Comparison of ENCODE assay signal across 24 cellular contexts in genomic region chr6:27031302-27031701, GRCh38.
DNase-seq lines count a peak whose midpoint lies in the region; ATAC-seq, FAIRE-seq and TF ChIP-seq lines count a peak whose summit lies in the region.
"Had no signal": no experiment of that assay in that cellular context is flagged by ENCODE, and none has a peak within 500 bp of the region (broad histone marks: within the 10 kb centered on the region; RNA-seq: fewer than 3 reads in every experiment).

No MANE protein-coding gene starts in this region.

- no peaks in the 10 kb centered on the region for H3K9me3 ChIP-seq in mammary epithelial cell (replicated peaks; ENCODE audit: insufficient read depth, low read length)
- H3K9me3 ChIP-seq: prostate gland had no signal

- CTCF ChIA-PET in mammary epithelial cell (lab: Charles Lee; ENCODE audit: low non-redundant PET), result no interaction called here

- no peaks in the 10 kb centered on the region for H3K36me3 Mint-ChIP-seq in natural killer cell treated with Interleukin-12 subunit alpha and Interleukin-12 subunit beta and Interleukin-15 and Interleukin-18, amount 100 ng/mL, for 72 hours
- H3K36me3 Mint-ChIP-seq: CD4-positive, CD25-positive, alpha-beta regulatory T cell; type B pancreatic cell had no signal

- no peak overlapping the region for H3K9ac ChIP-seq in mammary epithelial cell (ENCODE audit: insufficient read depth, low read length)

- no peaks in the 10 kb centered on the region for H3K36me3 ChIP-seq in mammary epithelial cell (ENCODE audit: insufficient read depth, low read length)
- H3K36me3 ChIP-seq: prostate gland had no signal

- peak; percentile 91 for FAIRE-seq in RCC 7860 (lab: Jason Lieb, UNC)
- FAIRE-seq: small intestine had no signal

- ATAC-seq in natural killer cell treated with Interleukin-12 subunit alpha and Interleukin-12 subunit beta and Interleukin-15 and Interleukin-18, amount 100 ng/mL, for 72 hours, result no peak
- ATAC-seq: left cardiac atrium had no signal

- no peak overlapping the region for H3K27ac Mint-ChIP-seq in natural killer cell treated with Interleukin-12 subunit alpha and Interleukin-12 subunit beta and Interleukin-15 and Interleukin-18, amount 100 ng/mL, for 72 hours
- H3K27ac Mint-ChIP-seq: type B pancreatic cell had no signal

- H4K20me1 ChIP-seq in mammary epithelial cell (ENCODE audit: insufficient read depth, low read length), result no peaks in the 10 kb centered on the region

- no peak overlapping the region for H3K27ac ChIP-seq in mammary epithelial cell (ENCODE audit: insufficient read depth, low read depth, low read length)
- H3K27ac ChIP-seq: coronary artery, prostate gland had no signal

- peaks cover 36 to 85% of the 10 kb centered on the region in 2 donors for H3K27me3 Mint-ChIP-seq in natural killer cell treated with Interleukin-12 subunit alpha and Interleukin-12 subunit beta and Interleukin-15 and Interleukin-18, amount 100 ng/mL, for 72 hours

- dilution Hi-C loops in mammary epithelial cell (cut with HindIII; ENCODE audit: low sequenced_read_pairs), result no loop called here

- H2AFZ ChIP-seq in mammary epithelial cell (ENCODE audit: low read depth, low read length), result no peak overlapping the region

- H3K4me2 ChIP-seq in mammary epithelial cell (ENCODE audit: insufficient read depth, low read depth, low read length), result no peak overlapping the region

- intact Hi-C loops in mammary epithelial cell (cut with micrococcal nuclease), result no loop called here

- no peak for TF ChIP-seq CTCF in mammary epithelial cell (conservative IDR thresholded peaks at IDR 0.05 in 1 of 2, IDR thresholded peaks at IDR 0.05 in 1 of 2; ENCODE audit: extremely low read depth in 1 of 2, insufficient read depth in 1 of 2, low read depth in 1 of 2, low read length in 2 of 2)

- no peak overlapping the region for H3K4me3 Mint-ChIP-seq in natural killer cell treated with Interleukin-12 subunit alpha and Interleukin-12 subunit beta and Interleukin-15 and Interleukin-18, amount 100 ng/mL, for 72 hours
- H3K4me3 Mint-ChIP-seq: CD4-positive, CD25-positive, alpha-beta regulatory T cell; type B pancreatic cell had no signal

- DNase-seq in EL (peak; percentile 27), RCC 7860 (ENCODE audit: low spot score) (peak; percentile 65), mammary epithelial cell (peak; percentile 62), kidney tubule cell (ENCODE audit: low spot score) (peak; percentile 73), HuH-7 (ENCODE audit: low spot score) (no peak), iPS-NIHi7 (ENCODE audit: extremely low spot score) (no peak), iPS-NIHi11 (ENCODE audit: low spot score) (no peak)
- DNase-seq in natural killer cell treated with Interleukin-12 subunit alpha and Interleukin-12 subunit beta and Interleukin-15 and Interleukin-18, amount 100 ng/mL, for 72 hours (ENCODE audit: low spot score), result no peak
- DNase-seq: activated CD4-positive, alpha-beta T cell treated with anti-CD3 and anti-CD28 coated beads for 4 hours; activated CD8-positive, alpha-beta memory T cell treated with anti-CD3 and anti-CD28 coated beads for 24 hours; activated naive CD4-positive, alpha-beta T cell; activated T-cell treated with anti-CD3 and anti-CD28 coated beads, Interleukin-2, amount 50 U/mL, for 1 hour; CD4-positive, CD25-positive, alpha-beta regulatory T cell; DMS 273 treated with DMSO at 0.1 percent for 48 hours; GF-D8; Karpas-422; left cardiac atrium; NCI-H187; SHP77; small intestine; stimulated activated CD4-positive, alpha-beta T cell treated with anti-CD3 and anti-CD28 coated beads, Interleukin-2, amount 100 ng/mL, for 24 hours had no signal

- no TSS peak for BruUV-seq in mammary epithelial cell (replicated peaks; lab: Mats Ljungman, UMichigan)

- in situ Hi-C loops in mammary epithelial cell (cut with MboI; ENCODE audit: low sequenced_read_pairs in 2 of 2), result no loop called here

- no peaks in the 10 kb centered on the region for H3K9me3 Mint-ChIP-seq in natural killer cell treated with Interleukin-12 subunit alpha and Interleukin-12 subunit beta and Interleukin-15 and Interleukin-18, amount 100 ng/mL, for 72 hours
- H3K9me3 Mint-ChIP-seq: type B pancreatic cell had no signal

- no peaks in the 10 kb centered on the region for H3K4me1 Mint-ChIP-seq in natural killer cell treated with Interleukin-12 subunit alpha and Interleukin-12 subunit beta and Interleukin-15 and Interleukin-18, amount 100 ng/mL, for 72 hours (ENCODE audit: low read depth in 2 of 2)
- H3K4me1 Mint-ChIP-seq: CD4-positive, CD25-positive, alpha-beta regulatory T cell had no signal

- H3K4me3 ChIP-seq in mammary epithelial cell (replicated peaks in 1 of 3; ENCODE audit: insufficient read depth in 1 of 3, low read depth in 2 of 3, low read length in 3 of 3), result no peak overlapping the region
- H3K4me3 ChIP-seq: coronary artery, prostate gland had no signal

- H3K27me3 ChIP-seq in mammary epithelial cell (ENCODE audit: insufficient read depth, low read length), result no peaks in the 10 kb centered on the region

- WGBS in mammary epithelial cell (ENCODE audit: low coverage, missing lambda C conversion rate), result 76% methylated on average over 1 of the region's 1 CpG

- H3K4me1 ChIP-seq in mammary epithelial cell (ENCODE audit: insufficient read depth, low read length), result no peaks in the 10 kb centered on the region
- H3K4me1 ChIP-seq: prostate gland had no signal

- no peaks in the 10 kb centered on the region for H3K79me2 ChIP-seq in mammary epithelial cell (ENCODE audit: insufficient read depth, low read length)

Comparison
In these comparisons a context has a peak if more than half of its experiments do, and no peak if none do; other contexts are left out.
1. DNase-seq: peak in EL (single experiment), RCC 7860 (single experiment), mammary epithelial cell (single experiment) and kidney tubule cell (single experiment); none in HuH-7 (single experiment), iPS-NIHi7 (single experiment), natural killer cell treated with Interleukin-12 subunit alpha and Interleukin-12 subunit beta and Interleukin-15 and Interleukin-18, amount 100 ng/mL, for 72 hours (single experiment) and iPS-NIHi11 (single experiment).